25 cellular contexts compared by ENCODE assay signal in genomic region chr15:27970661-27971392, GRCh38.
"Had no signal": no experiment of that assay in that cellular context is flagged by ENCODE, and none has a peak within 500 bp of the region (broad histone marks: within the 10 kb centered on the region; RNA-seq: fewer than 3 reads in every experiment).

No MANE protein-coding gene starts in this region.

- FAIRE-seq: endometrium, kidney, pancreas had no signal

- H3K27me3 Mint-ChIP-seq: effector memory CD8-positive, alpha-beta T cell; memory B cell; progenitor cell of endocrine pancreas; type B pancreatic cell had no signal

- H3K36me3 Mint-ChIP-seq: memory B cell; natural killer cell; stimulated activated effector memory CD8-positive, alpha-beta T cell treated with anti-CD3 and anti-CD28 coated beads, Interleukin-12 subunit alpha, Interleukin-12 subunit beta, amount 100 ng/mL, for 72 hours; type B pancreatic cell had no signal

- H3K4me1 ChIP-seq: gastrocnemius medialis, pancreas, stomach, tibial artery had no signal

- H3K27ac ChIP-seq: gastrocnemius medialis, neutrophil, pancreas, stomach, tibial artery had no signal

- H3K4me3 Mint-ChIP-seq: effector memory CD8-positive, alpha-beta T cell; memory B cell; natural killer cell; stimulated activated effector memory CD8-positive, alpha-beta T cell treated with anti-CD3 and anti-CD28 coated beads, Interleukin-12 subunit alpha, Interleukin-12 subunit beta, amount 100 ng/mL, for 72 hours; type B pancreatic cell had no signal

- H3K27me3 ChIP-seq: gastrocnemius medialis, neutrophil, pancreas, stomach, tibial artery had no signal

- H3K9me3 Mint-ChIP-seq: natural killer cell had no signal

- H3K9me3 ChIP-seq: gastrocnemius medialis, neutrophil, pancreas, tibial artery had no signal

- H3K4me2 ChIP-seq: smooth muscle cell had no signal

- ATAC-seq: effector memory CD8-positive, alpha-beta T cell; gastrocnemius medialis; left lobe of liver; natural killer cell; pancreas; sciatic nerve had no signal

- H3K4me3 ChIP-seq: gastrocnemius medialis, lung, pancreas, smooth muscle cell, stomach, tibial artery had no signal

- H3K27ac Mint-ChIP-seq: effector memory CD8-positive, alpha-beta T cell; memory B cell; natural killer cell; progenitor cell of endocrine pancreas; stimulated activated effector memory CD8-positive, alpha-beta T cell treated with anti-CD3 and anti-CD28 coated beads, Interleukin-12 subunit alpha, Interleukin-12 subunit beta, amount 100 ng/mL, for 72 hours; type B pancreatic cell had no signal

- H3K36me3 ChIP-seq: gastrocnemius medialis, neutrophil, pancreas, stomach, tibial artery had no signal

- H3K4me1 Mint-ChIP-seq: memory B cell; natural killer cell; stimulated activated effector memory CD8-positive, alpha-beta T cell treated with anti-CD3 and anti-CD28 coated beads, Interleukin-12 subunit alpha, Interleukin-12 subunit beta, amount 100 ng/mL, for 72 hours had no signal

- DNase-seq: cortex of kidney; effector memory CD8-positive, alpha-beta T cell; erythroblast; foreskin fibroblast; gastrocnemius medialis; head of caudate nucleus; kidney; natural killer cell; pancreas; stimulated activated CD4-positive, alpha-beta T cell treated with anti-CD3 and anti-CD28 coated beads, Interleukin-12 subunit alpha, Interleukin-12 subunit beta, amount 100 ng/mL, for 4 hours; stimulated activated CD4-positive, alpha-beta T cell treated with anti-CD3 and anti-CD28 coated beads, Interleukin-1b, Interleukin-23, amount 100 ng/mL, for 48 hours; stimulated activated CD4-positive, alpha-beta T cell treated with anti-CD3 and anti-CD28 coated beads, Interleukin-4, amount 100 ng/mL, for 24 hours; stimulated activated naive CD4-positive, alpha-beta T cell treated with Interleukin-2 at 50 U/mL for 16 hours; stomach; tibial artery had no signal
